Comparison of ENCODE assay signal across 25 cellular contexts in the genomic region with DNA sequence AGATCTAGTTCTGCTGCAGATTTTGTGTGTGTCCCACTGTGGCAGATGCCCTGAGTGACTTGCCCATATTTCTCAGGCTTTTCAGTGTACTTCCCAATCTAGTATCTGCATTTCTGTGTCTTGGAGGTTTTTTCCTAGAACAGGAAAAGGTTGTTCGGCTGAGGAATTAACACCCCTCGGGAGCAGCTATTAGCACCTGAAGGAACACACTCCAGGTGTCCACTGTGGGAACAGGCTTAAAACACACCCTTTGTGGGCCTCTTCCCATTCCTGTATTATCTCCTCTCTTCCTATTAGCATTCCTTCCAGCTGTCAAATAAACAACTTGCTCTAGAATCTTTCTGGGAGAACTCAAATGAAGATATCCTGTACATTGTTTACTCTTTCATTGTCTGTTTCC.
"Had no signal": no experiment of that assay in that cellular context is flagged by ENCODE, and none has a peak within 500 bp of the region (broad histone marks: within the 10 kb centered on the region; RNA-seq: fewer than 3 reads in every experiment).

No MANE protein-coding gene starts in this region.

- H3K9me3 Mint-ChIP-seq: activated T-cell treated with anti-CD3 and anti-CD28 coated beads, Interleukin-2, amount 50 U/mL, for 4 hours; activated T-helper 2 cell treated with anti-CD3 and anti-CD28 coated beads, Interferon-gamma antibody, Interleukin-2, Interleukin-4, amounts not matched to agents 10 μg/mL and 5 μg/mL and 100 μg/mL, durations not matched to agents 14 hours and 24 hours and 36 hours; central memory CD8-positive, alpha-beta T cell; nephron; stimulated activated effector memory CD8-positive, alpha-beta T cell treated with anti-CD3 and anti-CD28 coated beads, Interleukin-12 subunit alpha, Interleukin-12 subunit beta, amount 100 ng/mL, for 72 hours; stimulated activated naive CD8-positive, alpha-beta T cell treated with anti-CD3 and anti-CD28 coated beads, Interleukin-15, amount 100 ng/mL, for 72 hours had no signal

- H3K4me1 Mint-ChIP-seq: central memory CD8-positive, alpha-beta T cell; stimulated activated effector memory CD8-positive, alpha-beta T cell treated with anti-CD3 and anti-CD28 coated beads, Interleukin-12 subunit alpha, Interleukin-12 subunit beta, amount 100 ng/mL, for 72 hours; stimulated activated naive CD8-positive, alpha-beta T cell treated with anti-CD3 and anti-CD28 coated beads, Interleukin-15, amount 100 ng/mL, for 72 hours had no signal

- H3K36me3 ChIP-seq: breast epithelium, esophagus squamous epithelium, gastrocnemius medialis, right lobe of liver, tibial artery had no signal

- H3K36me3 Mint-ChIP-seq: activated naive CD8-positive, alpha-beta T cell; stimulated activated effector memory CD8-positive, alpha-beta T cell treated with anti-CD3 and anti-CD28 coated beads, Interleukin-12 subunit alpha, Interleukin-12 subunit beta, amount 100 ng/mL, for 72 hours had no signal

- H3K4me1 ChIP-seq: breast epithelium, esophagus squamous epithelium, gastrocnemius medialis, right lobe of liver had no signal

- H3K9me3 ChIP-seq: breast epithelium, esophagus squamous epithelium, gastrocnemius medialis, right lobe of liver, tibial artery had no signal

- DNase-seq: activated CD4-positive, alpha-beta T cell treated with anti-CD3 and anti-CD28 coated beads, Interleukin-2, amount 50 U/mL, for 48 hours; activated CD8-positive, alpha-beta memory T cell treated with anti-CD3 and anti-CD28 coated beads, Interleukin-2, amount 50 U/mL, for 48 hours; activated naive CD4-positive, alpha-beta T cell; activated T-cell treated with anti-CD3 and anti-CD28 coated beads, Interleukin-2, amount 50 U/mL, for 4 hours; effector memory CD4-positive, alpha-beta T cell; esophagus squamous epithelium; gastrocnemius medialis; head of caudate nucleus; hypothalamus; left ventricle myocardium superior; mammary epithelial cell; occipital lobe; posterior cingulate gyrus; right lobe of liver; stimulated activated CD4-positive, alpha-beta T cell treated with anti-CD3 and anti-CD28 coated beads, Interleukin-1b, Interleukin-23, amount 100 ng/mL, for 48 hours; stimulated activated naive CD8-positive, alpha-beta T cell treated with anti-CD3 and anti-CD28 coated beads, Interleukin-15, amount 100 ng/mL, for 72 hours; T-helper 9 cell; tibial artery had no signal

- H3K27ac ChIP-seq: breast epithelium, esophagus squamous epithelium, gastrocnemius medialis, right lobe of liver, skin epidermis, tibial artery had no signal

- H3K27me3 Mint-ChIP-seq: activated naive CD8-positive, alpha-beta T cell; central memory CD8-positive, alpha-beta T cell; stimulated activated naive CD8-positive, alpha-beta T cell treated with anti-CD3 and anti-CD28 coated beads, Interleukin-15, amount 100 ng/mL, for 72 hours had no signal

- H3K4me3 ChIP-seq: breast epithelium, esophagus squamous epithelium, gastrocnemius medialis, right lobe of liver, skin epidermis, tibial artery had no signal

- ATAC-seq: activated T-cell treated with anti-CD3 and anti-CD28 coated beads, Interleukin-2, amount 50 U/mL, for 4 hours; gastrocnemius medialis; left ventricle myocardium superior; right lobe of liver; stimulated activated effector memory CD8-positive, alpha-beta T cell treated with anti-CD3 and anti-CD28 coated beads, Interleukin-12 subunit alpha, Interleukin-12 subunit beta, amount 100 ng/mL, for 72 hours; stimulated activated naive CD8-positive, alpha-beta T cell treated with anti-CD3 and anti-CD28 coated beads, Interleukin-15, amount 100 ng/mL, for 72 hours had no signal

- H3K27ac Mint-ChIP-seq: activated naive CD8-positive, alpha-beta T cell; activated T-helper 2 cell treated with anti-CD3 and anti-CD28 coated beads, Interferon-gamma antibody, Interleukin-2, Interleukin-4, amounts not matched to agents 10 μg/mL and 5 μg/mL and 100 μg/mL, durations not matched to agents 14 hours and 24 hours and 36 hours; nephron; stimulated activated effector memory CD8-positive, alpha-beta T cell treated with anti-CD3 and anti-CD28 coated beads, Interleukin-12 subunit alpha, Interleukin-12 subunit beta, amount 100 ng/mL, for 72 hours; stimulated activated naive CD8-positive, alpha-beta T cell treated with anti-CD3 and anti-CD28 coated beads, Interleukin-15, amount 100 ng/mL, for 72 hours had no signal

- H3K4me3 Mint-ChIP-seq: activated naive CD8-positive, alpha-beta T cell; activated T-cell treated with anti-CD3 and anti-CD28 coated beads, Interleukin-2, amount 50 U/mL, for 4 hours; central memory CD8-positive, alpha-beta T cell; nephron; stimulated activated effector memory CD8-positive, alpha-beta T cell treated with anti-CD3 and anti-CD28 coated beads, Interleukin-12 subunit alpha, Interleukin-12 subunit beta, amount 100 ng/mL, for 72 hours; stimulated activated naive CD8-positive, alpha-beta T cell treated with anti-CD3 and anti-CD28 coated beads, Interleukin-15, amount 100 ng/mL, for 72 hours had no signal

- H3K27me3 ChIP-seq: breast epithelium, esophagus squamous epithelium, gastrocnemius medialis, right lobe of liver, tibial artery had no signal
